17 cellular contexts compared by ENCODE assay signal in genomic region chr11:12812849-12813248, GRCh38.
DNase-seq lines count a peak whose midpoint lies in the region; ATAC-seq, FAIRE-seq and TF ChIP-seq lines count a peak whose summit lies in the region.
"Had no signal": no experiment of that assay in that cellular context is flagged by ENCODE, and none has a peak within 500 bp of the region (broad histone marks: within the 10 kb centered on the region; RNA-seq: fewer than 3 reads in every experiment).

No MANE protein-coding gene starts in this region.

- no peaks in the 10 kb centered on the region for H4K20me1 ChIP-seq in HepG2 (ENCODE audit: insufficient read depth, low read length)

- no peak overlapping the region for H2AFZ ChIP-seq in HepG2 (ENCODE audit: low read length)

- peaks cover 22% of the 10 kb centered on the region for H3K79me2 ChIP-seq in HepG2 (ENCODE audit: insufficient read depth, low read length)

- peak overlapping the region; percentile 4 for H3K4me3 Mint-ChIP-seq in nephron progenitor cell
- H3K4me3 Mint-ChIP-seq: stimulated activated naive CD8-positive, alpha-beta T cell treated with anti-CD3 and anti-CD28 coated beads, Interleukin-15, Interleukin-2, amounts not matched to agents 100 ng/mL and 50 ng/mL, for 24 hours had no signal

- H3K9me3 Mint-ChIP-seq in nephron progenitor cell = no peaks in the 10 kb centered on the region
- H3K9me3 Mint-ChIP-seq: stimulated activated naive CD8-positive, alpha-beta T cell treated with anti-CD3 and anti-CD28 coated beads, Interleukin-15, Interleukin-2, amounts not matched to agents 100 ng/mL and 50 ng/mL, for 24 hours had no signal

- WGBS in liver = 65% methylated on average over 4 of the region's 4 CpGs
- WGBS in HepG2 (ENCODE audit: low lambda C conversion rate) = 61% methylated on average over 4 of the region's 4 CpGs

- ATAC-seq in HepG2 = no peak

- intact Hi-C loops in HepG2 (cut with micrococcal nuclease; ENCODE audit: unreplicated experiment) = no loop called here
- intact Hi-C loops in vagina (cut with DNase I) = loop anchor here (10.0 kb wide), 1 partner anchor 138 kb away; the partner anchor contains the start of gene TEAD1

- peak overlapping the region; percentile 96 for H3K27ac Mint-ChIP-seq in nephron progenitor cell
- H3K27ac Mint-ChIP-seq: stimulated activated naive CD8-positive, alpha-beta T cell treated with anti-CD3 and anti-CD28 coated beads, Interleukin-15, Interleukin-2, amounts not matched to agents 100 ng/mL and 50 ng/mL, for 24 hours had no signal

- TF ChIP-seq RAD21 in liver (IDR thresholded peaks at IDR 0.05) (no peak), HepG2 (CRISPR knock-in tag; IDR thresholded peaks at IDR 0.05) (no peak)

- TF ChIP-seq CTCF in liver (IDR thresholded peaks at IDR 0.05; ENCODE audit: low read depth, low read length, missing input control) (no peak), HepG2 (CRISPR knock-in tag; IDR thresholded peaks at IDR 0.05) (no peak), fibroblast of villous mesenchyme (IDR thresholded peaks at IDR 0.05; ENCODE audit: insufficient read depth, low read depth, low read length) (no peak), nephron progenitor cell (IDR thresholded peaks at IDR 0.05) (no peak), vagina (IDR thresholded peaks at IDR 0.05) (no peak), Peyer's patch (IDR thresholded peaks at IDR 0.05) (no peak)

- FAIRE-seq in HepG2 (lab: Jason Lieb, UNC) = no peak

- TF ChIP-seq EP300 in HepG2 (IDR thresholded peaks at IDR 0.05; ENCODE audit: low read depth in 2 of 2, low read length in 2 of 2) = no peak
- TF ChIP-seq EP300 in HepG2 (CRISPR knock-in tag; IDR thresholded peaks at IDR 0.05; ENCODE audit: borderline replicate concordance) = no peak

- POLR2A ChIA-PET in HepG2 (lab: Yijun Ruan, JAX) = interaction anchor here (1.1 to 1.6 kb wide), 2 partner anchors 32 to 120 kb away, joined by 3 to 6 read pairs; no protein-coding TSS in a partner anchor

- H3K4me2 ChIP-seq in HepG2 (ENCODE audit: low read depth, low read length) = no peak overlapping the region

- H3K36me3 ChIP-seq in liver (ENCODE audit: control insufficient read depth in 4 of 4, insufficient read depth in 3 of 4, low read depth in 1 of 4, low read length in 3 of 4) (no peaks in the 10 kb centered on the region), HepG2 (replicated peaks in 1 of 2; ENCODE audit: control insufficient read depth in 1 of 2, insufficient read depth in 2 of 2, low read length in 2 of 2) (no peaks in the 10 kb centered on the region), vagina (no peaks in the 10 kb centered on the region), MG63 (peaks cover 6% of the 10 kb centered on the region), Peyer's patch (no peaks in the 10 kb centered on the region)

- no TSS peak for BruUV-seq in HepG2 (replicated peaks; lab: Mats Ljungman, UMichigan)

- no peaks in the 10 kb centered on the region for H3K27me3 ChIP-seq in liver (ENCODE audit: control insufficient read depth in 4 of 4, insufficient read depth in 4 of 4, low read length in 3 of 4)
- H3K27me3 ChIP-seq in HepG2 (ENCODE audit: control insufficient read depth in 1 of 2, insufficient read depth in 2 of 2, low read length in 2 of 2) = no peaks in the 10 kb centered on the region
- H3K27me3 ChIP-seq in vagina = no peaks in the 10 kb centered on the region
- no peaks in the 10 kb centered on the region for H3K27me3 ChIP-seq in MG63
- H3K27me3 ChIP-seq in Peyer's patch = no peaks in the 10 kb centered on the region
- H3K27me3 ChIP-seq: body of pancreas had no signal

- peaks cover 88% of the 10 kb centered on the region for H3K4me1 Mint-ChIP-seq in nephron progenitor cell

- H3K27me3 Mint-ChIP-seq in nephron progenitor cell (ENCODE audit: low read depth, poor library complexity) = no peaks in the 10 kb centered on the region

- TF ChIP-seq POLR2A in HepG2 (IDR thresholded peaks at IDR 0.05; ENCODE audit: insufficient read depth in 1 of 2, low read depth in 2 of 2, low read length in 2 of 2) (no peak), vagina (IDR thresholded peaks at IDR 0.05) (no peak), Peyer's patch (IDR thresholded peaks at IDR 0.05) (no peak)

- no peak overlapping the region for H3K4me3 ChIP-seq in liver (ENCODE audit: low read depth in 1 of 3, low read length in 3 of 3)
- no peak overlapping the region for H3K4me3 ChIP-seq in HepG2 (replicated peaks in 1 of 3; ENCODE audit: insufficient read depth in 1 of 3, low read depth in 2 of 3, low read length in 3 of 3)
- no peak overlapping the region for H3K4me3 ChIP-seq in fibroblast of villous mesenchyme (ENCODE audit: low read depth, low read length)
- H3K4me3 ChIP-seq in vagina = no peak overlapping the region
- H3K4me3 ChIP-seq in MG63 = no peak overlapping the region
- H3K4me3 ChIP-seq in Peyer's patch = no peak overlapping the region
- H3K4me3 ChIP-seq: body of pancreas, SK-N-MC, skin epidermis had no signal

- in situ Hi-C loops in HepG2 (cut with HindIII; ENCODE audit: extremely low pct_ligation_motif_present, low pct_unique_long_range_greater_than_20kb) = no loop called here

- DNase-seq in HepG2 (ENCODE audit: low spot score) = no peak
- DNase-seq in fibroblast of villous mesenchyme (ENCODE audit: low read depth) = peak; percentile 76
- no peak for DNase-seq in nephron progenitor cell
- DNase-seq in vagina (ENCODE audit: extremely low spot score in 2 of 2) = no peak
- no peak for DNase-seq in activated T-cell treated with anti-CD3 and anti-CD28 coated beads, Interleukin-2, amount 50 U/mL, for 1 hour
- no peak for DNase-seq in MG63
- DNase-seq in Peyer's patch = no peak
- DNase-seq: ACHN; activated gamma-delta T cell treated with Interleukin-2 at 50 U/mL for 16 hours; body of pancreas; effector CD8-positive, alpha-beta T cell; NCI-H2029; NCI-H82 had no signal

- H3K9ac ChIP-seq in liver (ENCODE audit: low read depth in 1 of 2, low read length in 2 of 2) (no peak overlapping the region), HepG2 (ENCODE audit: insufficient read depth, low read depth, low read length) (no peak overlapping the region)

- CTCF ChIA-PET in HepG2 (lab: Yijun Ruan, JAX; ENCODE audit: low intra/inter-chr PET ratio, low total read pairs) = no interaction called here

- H3K36me3 Mint-ChIP-seq in nephron progenitor cell (ENCODE audit: low read depth) = peaks cover 13% of the 10 kb centered on the region

- H3K27ac ChIP-seq in liver (ENCODE audit: low read depth in 1 of 2, low read length in 2 of 2) (no peak overlapping the region), HepG2 (ENCODE audit: extremely low read length, insufficient read depth, low read length) (no peak overlapping the region), vagina (peak overlapping the region; percentile 80), Peyer's patch (peak overlapping the region in 1 of 4 donors; percentile 3)
- H3K27ac ChIP-seq: SK-N-MC had no signal

- H3K4me1 ChIP-seq in liver (ENCODE audit: control insufficient read depth in 4 of 4, insufficient read depth in 4 of 4, low read length in 3 of 4) (peaks cover 0 to 5% (median 3%) of the 10 kb centered on the region in 4 donors), HepG2 (ENCODE audit: insufficient read depth, low read length) (peaks cover 69% of the 10 kb centered on the region), vagina (peaks cover 73% of the 10 kb centered on the region), Peyer's patch (peaks cover 0 to 41% (median 2%) of the 10 kb centered on the region in 4 donors)

- H3K9me3 ChIP-seq in liver (ENCODE audit: control insufficient read depth in 4 of 4, low read length in 3 of 4) = no peaks in the 10 kb centered on the region
- H3K9me3 ChIP-seq in HepG2 (ENCODE audit: low read length) = no peaks in the 10 kb centered on the region
- no peaks in the 10 kb centered on the region for H3K9me3 ChIP-seq in vagina
- H3K9me3 ChIP-seq in MG63 = no peaks in the 10 kb centered on the region
- no peaks in the 10 kb centered on the region for H3K9me3 ChIP-seq in Peyer's patch
- H3K9me3 ChIP-seq: body of pancreas had no signal

TF ChIP-seq in liver, 16 proteins besides CTCF, POLR2A, EP300 and RAD21:
- TF ChIP-seq NR2F2 (IDR thresholded peaks at IDR 0.05) = peak; percentile 38
- TF ChIP-seq YY1 (IDR thresholded peaks at IDR 0.05) = no peak
- TF ChIP-seq JUND (IDR thresholded peaks at IDR 0.05) = no peak
- TF ChIP-seq EGR1 (IDR thresholded peaks at IDR 0.05; ENCODE audit: low read depth in 2 of 2) = no peak

TF ChIP-seq in HepG2, 621 proteins besides CTCF, POLR2A, EP300 and RAD21:
- TF ChIP-seq MED13 (CRISPR knock-in tag; IDR thresholded peaks at IDR 0.05) = no peak
- no peak for TF ChIP-seq ZNF644 (CRISPR knock-in tag; IDR thresholded peaks at IDR 0.05; ENCODE audit: low read depth)
- TF ChIP-seq ZNF557 (CRISPR knock-in tag; IDR thresholded peaks at IDR 0.05) = no peak
- no peak for TF ChIP-seq RARA (CRISPR knock-in tag; IDR thresholded peaks at IDR 0.05)
- TF ChIP-seq ZNF34 (CRISPR knock-in tag; IDR thresholded peaks at IDR 0.05; ENCODE audit: borderline replicate concordance) = no peak
- no peak for TF ChIP-seq NR2C2 (CRISPR knock-in tag; IDR thresholded peaks at IDR 0.05; ENCODE audit: borderline replicate concordance)
- no peak for TF ChIP-seq LCORL (IDR thresholded peaks at IDR 0.05)
- TF ChIP-seq LCORL (CRISPR knock-in tag; IDR thresholded peaks at IDR 0.05) = no peak
